Comparison of ENCODE assay signal across 27 cellular contexts in the genomic region with DNA sequence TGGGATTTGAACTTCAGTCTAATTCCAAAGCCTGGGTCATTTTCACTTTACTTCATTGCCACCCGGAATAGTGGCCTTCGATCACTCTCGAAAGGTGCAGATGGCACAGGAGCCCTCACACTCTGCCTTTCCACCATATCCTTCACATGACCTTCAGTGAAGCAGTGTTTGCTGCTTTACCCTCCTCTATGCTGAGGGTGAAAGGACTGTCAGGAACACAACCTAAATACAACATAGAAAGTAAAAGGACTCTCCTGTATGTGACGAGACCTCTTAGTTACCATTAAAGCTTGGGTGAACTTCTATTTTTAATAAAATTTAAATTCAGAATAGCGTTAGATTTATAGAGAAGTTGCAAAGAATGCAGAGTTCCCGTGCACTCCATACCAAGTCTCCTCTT.
"Had no signal": no experiment of that assay in that cellular context is flagged by ENCODE, and none has a peak within 500 bp of the region (broad histone marks: within the 10 kb centered on the region; RNA-seq: fewer than 3 reads in every experiment).

No MANE protein-coding gene starts in this region.

- H3K27ac Mint-ChIP-seq: immature natural killer cell; naive thymus-derived CD4-positive, alpha-beta T cell had no signal

- H3K9me3 Mint-ChIP-seq: immature natural killer cell had no signal

- H3K27me3 Mint-ChIP-seq: naive thymus-derived CD4-positive, alpha-beta T cell had no signal

- H3K4me3 ChIP-seq: coronary artery, dorsolateral prefrontal cortex, esophagus squamous epithelium, gastrocnemius medialis, hepatocyte, lower lobe of right lung had no signal

- H3K9me3 ChIP-seq: esophagus squamous epithelium, gastrocnemius medialis, lower lobe of right lung had no signal

- DNase-seq: dermis blood vessel endothelial cell; dorsolateral prefrontal cortex; effector CD4-positive, alpha-beta T cell; effector memory CD4-positive, alpha-beta T cell; erythroblast; esophagus squamous epithelium; foreskin fibroblast; foreskin melanocyte; gastrocnemius medialis; glutamatergic neuron; head of caudate nucleus; hypothalamus; immature natural killer cell; islet precursor cell; kidney; kidney glomerular epithelial cell; left colon; left ventricle myocardium superior; lower lobe of right lung; mesenchymal stem cell; midbrain; naive thymus-derived CD4-positive, alpha-beta T cell had no signal

- ATAC-seq: esophagus mucosa; gastrocnemius medialis; left colon; left lobe of liver; left ventricle myocardium superior; lower lobe of right lung; naive thymus-derived CD4-positive, alpha-beta T cell had no signal

- H3K36me3 ChIP-seq: gastrocnemius medialis, lower lobe of right lung had no signal

- H3K4me3 Mint-ChIP-seq: immature natural killer cell; naive thymus-derived CD4-positive, alpha-beta T cell had no signal

- H3K27me3 ChIP-seq: dorsolateral prefrontal cortex, esophagus squamous epithelium, gastrocnemius medialis, hepatocyte had no signal

- H3K27ac ChIP-seq: coronary artery, dorsolateral prefrontal cortex, epithelial cell of prostate, gastrocnemius medialis, hepatocyte had no signal

- H3K36me3 Mint-ChIP-seq: immature natural killer cell; naive thymus-derived CD4-positive, alpha-beta T cell had no signal
